Comparison of ENCODE assay signal across 29 cellular contexts in genomic region chr4:137502730-137503129, GRCh38. TPM values are rescaled to one million over a fixed set of nuclear protein-coding genes. Genes with fewer than 3 reads are reported as not detected.
"Had no signal": no experiment of that assay in that cellular context is flagged by ENCODE, and none has a peak within 500 bp of the region (broad histone marks: within the 10 kb centered on the region; RNA-seq: fewer than 3 reads in every experiment).

No MANE protein-coding gene starts in this region.

- H3K4me3 ChIP-seq: hepatocyte, left ventricle myocardium inferior, lung, neural progenitor cell, prostate gland, skin epidermis, tibial nerve, upper lobe of left lung, vagina had no signal

- H3K36me3 Mint-ChIP-seq: naive B cell; natural killer cell; neural progenitor cell; stimulated activated effector memory CD8-positive, alpha-beta T cell treated with anti-CD3 and anti-CD28 coated beads, Interleukin-12 subunit alpha, Interleukin-12 subunit beta, amount 100 ng/mL, for 72 hours had no signal

- H3K9me3 ChIP-seq: left ventricle myocardium inferior, neutrophil, prostate gland, tibial nerve, upper lobe of left lung, vagina had no signal

- H3K9me3 Mint-ChIP-seq: stimulated activated naive CD8-positive, alpha-beta T cell treated with anti-CD3 and anti-CD28 coated beads, Interleukin-15, Interleukin-2, amounts not matched to agents 100 ng/mL and 50 ng/mL, for 24 hours had no signal

- H3K36me3 ChIP-seq: left ventricle myocardium inferior, neural progenitor cell, neutrophil, prostate gland, tibial nerve, upper lobe of left lung, vagina had no signal

- H3K27me3 ChIP-seq: hepatocyte, neural progenitor cell, neutrophil, tibial nerve, upper lobe of left lung, vagina had no signal

- H3K9ac ChIP-seq: neural progenitor cell had no signal

- H3K27me3 Mint-ChIP-seq: naive B cell; stimulated activated naive CD8-positive, alpha-beta T cell treated with anti-CD3 and anti-CD28 coated beads, Interleukin-15, Interleukin-2, amounts not matched to agents 100 ng/mL and 50 ng/mL, for 24 hours had no signal

- ATAC-seq: natural killer cell; right cardiac atrium; sciatic nerve; stimulated activated effector memory CD8-positive, alpha-beta T cell treated with anti-CD3 and anti-CD28 coated beads, Interleukin-12 subunit alpha, Interleukin-12 subunit beta, amount 100 ng/mL, for 72 hours had no signal

- H3K4me2 ChIP-seq: hepatocyte, neural progenitor cell had no signal

- H2AFZ ChIP-seq: hepatocyte, neural progenitor cell had no signal

- H3K27ac ChIP-seq: hepatocyte, left ventricle myocardium inferior, neural progenitor cell, neutrophil, prostate gland, skin epidermis, tibial nerve, upper lobe of left lung, vagina had no signal

- H3K79me2 ChIP-seq: hepatocyte had no signal

- H3K4me1 ChIP-seq: left ventricle myocardium inferior, neural progenitor cell, prostate gland, tibial nerve, upper lobe of left lung, vagina had no signal

- H3K27ac Mint-ChIP-seq: mesothelial cell of epicardium; natural killer cell; nephron progenitor cell; neural progenitor cell; stimulated activated effector memory CD8-positive, alpha-beta T cell treated with anti-CD3 and anti-CD28 coated beads, Interleukin-12 subunit alpha, Interleukin-12 subunit beta, amount 100 ng/mL, for 72 hours; stimulated activated naive CD8-positive, alpha-beta T cell treated with anti-CD3 and anti-CD28 coated beads, Interleukin-15, Interleukin-2, amounts not matched to agents 100 ng/mL and 50 ng/mL, for 24 hours had no signal

- H3K4me1 Mint-ChIP-seq: mesothelial cell of epicardium; naive B cell; natural killer cell; nephron progenitor cell; neural progenitor cell; stimulated activated effector memory CD8-positive, alpha-beta T cell treated with anti-CD3 and anti-CD28 coated beads, Interleukin-12 subunit alpha, Interleukin-12 subunit beta, amount 100 ng/mL, for 72 hours had no signal

- DNase-seq: islet precursor cell; left ventricle myocardium inferior; mesendoderm; naive B cell; natural killer cell; nephron progenitor cell; occipital lobe; posterior cingulate gyrus; retina; right cardiac atrium; stimulated activated CD4-positive, alpha-beta T cell treated with anti-CD3 and anti-CD28 coated beads, Interleukin-12 subunit alpha, Interleukin-12 subunit beta, amount 100 ng/mL, for 4 hours; stimulated activated CD4-positive, alpha-beta T cell treated with anti-CD3 and anti-CD28 coated beads, Interleukin-15, amount 100 ng/mL, for 24 hours; stimulated activated CD4-positive, alpha-beta T cell treated with anti-CD3 and anti-CD28 coated beads, Interleukin-2, amount 100 ng/mL, for 24 hours; stimulated activated CD4-positive, alpha-beta T cell treated with anti-CD3 and anti-CD28 coated beads, Interleukin-4, amount 100 ng/mL, for 24 hours; stimulated activated naive CD4-positive, alpha-beta T cell; substantia nigra; upper lobe of left lung had no signal

- H3K4me3 Mint-ChIP-seq: mesothelial cell of epicardium; naive B cell; natural killer cell; nephron progenitor cell; neural progenitor cell; stimulated activated effector memory CD8-positive, alpha-beta T cell treated with anti-CD3 and anti-CD28 coated beads, Interleukin-12 subunit alpha, Interleukin-12 subunit beta, amount 100 ng/mL, for 72 hours; stimulated activated naive CD8-positive, alpha-beta T cell treated with anti-CD3 and anti-CD28 coated beads, Interleukin-15, Interleukin-2, amounts not matched to agents 100 ng/mL and 50 ng/mL, for 24 hours had no signal

RNA-seq across cellular contexts. Expression of gene PCDH18, which starts 29.6 kb away (rescaled TPM):
- total RNA-seq: natural killer cell had no signal
